In the genomic region with DNA sequence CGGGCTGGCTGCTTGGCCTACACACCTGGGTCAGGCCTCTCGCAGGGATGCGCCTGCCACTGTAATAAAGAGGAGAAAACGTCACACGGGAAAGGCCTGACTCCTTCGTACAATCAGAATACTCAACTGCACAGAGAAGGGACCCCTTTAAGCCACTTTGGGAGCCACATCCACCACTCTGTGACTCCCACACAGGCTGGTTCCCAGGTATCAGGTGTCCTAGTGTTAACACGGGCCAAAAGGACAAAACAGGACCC, we compare ENCODE assay signal across 8 cellular contexts. TPM values are rescaled to one million over a fixed set of nuclear protein-coding genes. Genes with fewer than 3 reads are reported as not detected.
A peak's percentile ranks its signal among the peaks of the same experiment; 100 is the strongest.
DNase-seq lines count a peak whose midpoint lies in the region; ATAC-seq and TF ChIP-seq lines count a peak whose summit lies in the region.

No MANE protein-coding gene starts in this region.

- 54 to 63% methylated on average over 3 to 5 of the region's 7 CpGs for WGBS in gastroesophageal sphincter (ENCODE audit: low coverage in 1 of 2), 2 donors

- H3K27me3 ChIP-seq in gastroesophageal sphincter (no peaks in the 10 kb centered on the region), subcutaneous abdominal adipose tissue (ENCODE audit: control insufficient read depth in 5 of 5, insufficient read depth in 4 of 5, low read length in 5 of 5) (no peaks in the 10 kb centered on the region)

- CTCF ChIA-PET in activated CD8-positive, alpha-beta memory T cell treated with anti-CD3 and anti-CD28 coated beads, Interleukin-2, amount 10 ng/mL, durations not matched to agents 7 days and 5 days (lab: Charles Lee) = interaction anchor here (0.9 to 1.1 kb wide), 2 partner anchors 358 to 487 kb away, joined by 3 to 4 read pairs; a partner anchor contains a TSS
- CTCF ChIA-PET in activated B cell treated with CpG ODN at 0.5 μM for 24 hours (lab: Charles Lee) = interaction anchor here (1.5 kb wide), 1 partner anchor 9 kb away, joined by 3 read pairs; no protein-coding TSS in a partner anchor

- peak overlapping the region; percentile 90 for H3K4me3 Mint-ChIP-seq in activated CD8-positive, alpha-beta memory T cell treated with anti-CD3 and anti-CD28 coated beads, Interleukin-2, amount 10 ng/mL, durations not matched to agents 7 days and 5 days
- peak overlapping the region; percentile 94 for H3K4me3 Mint-ChIP-seq in activated B cell treated with CpG ODN at 0.5 μM for 24 hours

- DNase-seq in activated CD8-positive, alpha-beta memory T cell treated with anti-CD3 and anti-CD28 coated beads, Interleukin-2, amount 10 ng/mL, durations not matched to agents 7 days and 5 days = no peak
- DNase-seq in activated CD8-positive, alpha-beta memory T cell treated with anti-CD3 and anti-CD28 coated beads, Interleukin-2, amount 50 U/mL, for 4 hours = no peak
- DNase-seq in activated B cell treated with CpG ODN at 0.5 μM for 24 hours = no peak
- no peak for DNase-seq in COR-L47 (lab: John Stamatoyannopoulos, UW)

- H3K9me3 ChIP-seq in gastroesophageal sphincter = no peaks in the 10 kb centered on the region
- no peaks in the 10 kb centered on the region for H3K9me3 ChIP-seq in subcutaneous abdominal adipose tissue (ENCODE audit: control insufficient read depth in 5 of 5, low read length in 5 of 5)

- peak overlapping the region; percentile 94 for H3K27ac Mint-ChIP-seq in activated CD8-positive, alpha-beta memory T cell treated with anti-CD3 and anti-CD28 coated beads, Interleukin-2, amount 10 ng/mL, durations not matched to agents 7 days and 5 days
- peak overlapping the region; percentile 98 for H3K27ac Mint-ChIP-seq in activated B cell treated with CpG ODN at 0.5 μM for 24 hours

- H3K4me1 ChIP-seq in gastroesophageal sphincter (peaks cover 0 to 16% (median 0%) of the 10 kb centered on the region in 3 donors), subcutaneous abdominal adipose tissue (ENCODE audit: control insufficient read depth in 5 of 5, insufficient read depth in 5 of 5, low read length in 5 of 5) (peaks cover 0 to 18% (median 14%) of the 10 kb centered on the region in 5 donors)

- peaks cover 18% of the 10 kb centered on the region for H3K4me1 Mint-ChIP-seq in activated CD8-positive, alpha-beta memory T cell treated with anti-CD3 and anti-CD28 coated beads, Interleukin-2, amount 10 ng/mL, durations not matched to agents 7 days and 5 days
- H3K4me1 Mint-ChIP-seq in activated B cell treated with CpG ODN at 0.5 μM for 24 hours = peaks cover 40% of the 10 kb centered on the region

- H3K27me3 Mint-ChIP-seq in activated CD8-positive, alpha-beta memory T cell treated with anti-CD3 and anti-CD28 coated beads, Interleukin-2, amount 10 ng/mL, durations not matched to agents 7 days and 5 days = no peaks in the 10 kb centered on the region
- no peaks in the 10 kb centered on the region for H3K27me3 Mint-ChIP-seq in activated B cell treated with CpG ODN at 0.5 μM for 24 hours

- H3K36me3 ChIP-seq in gastroesophageal sphincter (no peaks in the 10 kb centered on the region), subcutaneous abdominal adipose tissue (ENCODE audit: control insufficient read depth in 5 of 5, insufficient read depth in 5 of 5, low read length in 5 of 5) (no peaks in the 10 kb centered on the region)

- H3K36me3 Mint-ChIP-seq in activated CD8-positive, alpha-beta memory T cell treated with anti-CD3 and anti-CD28 coated beads, Interleukin-2, amount 10 ng/mL, durations not matched to agents 7 days and 5 days = peaks cover 19% of the 10 kb centered on the region
- peaks cover 8% of the 10 kb centered on the region for H3K36me3 Mint-ChIP-seq in activated B cell treated with CpG ODN at 0.5 μM for 24 hours (ENCODE audit: low read depth)

- POLR2A ChIA-PET in activated B cell treated with CpG ODN at 0.5 μM for 24 hours (lab: Charles Lee) = interaction anchor here (1.4 to 4.2 kb wide), 4 partner anchors 9 to 381 kb away, joined by 5 to 108 read pairs (median 12); a partner anchor contains a TSS

- no peak for TF ChIP-seq EP300 in gastroesophageal sphincter (IDR thresholded peaks at IDR 0.05)

- no peak for TF ChIP-seq CTCF in activated B cell treated with CpG ODN at 0.5 μM for 24 hours (IDR thresholded peaks at IDR 0.05)
- TF ChIP-seq CTCF in gastroesophageal sphincter (IDR thresholded peaks at IDR 0.05) = no peak

- intact Hi-C loops in activated B cell treated with CpG ODN at 0.5 μM for 24 hours (cut with micrococcal nuclease) = loop anchor here (5.0 kb wide), 3 partner anchors 1564 to 1899 kb away; a partner anchor contains a TSS

- H3K4me3 ChIP-seq in gastroesophageal sphincter (peak overlapping the region in 1 of 2 donors; percentile 62), subcutaneous abdominal adipose tissue (ENCODE audit: low read depth in 1 of 5, low read length in 5 of 5) (peak overlapping the region; percentile 70 to 94 (median 82))

- H3K27ac ChIP-seq in gastroesophageal sphincter = peak overlapping the region; percentile 85 to 92 (median 90)
- H3K27ac ChIP-seq in subcutaneous abdominal adipose tissue (ENCODE audit: low read depth, low read length) = peak overlapping the region; percentile 56

- peaks cover 8% of the 10 kb centered on the region for H3K9me3 Mint-ChIP-seq in activated CD8-positive, alpha-beta memory T cell treated with anti-CD3 and anti-CD28 coated beads, Interleukin-2, amount 10 ng/mL, durations not matched to agents 7 days and 5 days (ENCODE audit: low read depth)
- no peaks in the 10 kb centered on the region for H3K9me3 Mint-ChIP-seq in activated B cell treated with CpG ODN at 0.5 μM for 24 hours

- no peak for TF ChIP-seq POLR2A in gastroesophageal sphincter (IDR thresholded peaks at IDR 0.05)

- no peak for ATAC-seq in activated CD8-positive, alpha-beta memory T cell treated with anti-CD3 and anti-CD28 coated beads, Interleukin-2, amount 10 ng/mL, durations not matched to agents 7 days and 5 days
- ATAC-seq in activated B cell treated with CpG ODN at 0.5 μM for 24 hours (ENCODE audit: low read depth) = no peak
- no peak for ATAC-seq in gastroesophageal sphincter
- ATAC-seq in HG03095 (IDR thresholded peaks at IDR 0.05; ENCODE audit: unreplicated experiment) = no peak
- no peak for ATAC-seq in HG03469 (IDR thresholded peaks at IDR 0.05; ENCODE audit: unreplicated experiment)

- peak overlapping the region in 3 of 5 donors; percentile 6 to 89 (median 89) for H3K9ac ChIP-seq in subcutaneous abdominal adipose tissue (ENCODE audit: low read length in 5 of 5)

RNA-seq across cellular contexts. Expression of a gene that starts 5.8 kb away (rescaled TPM):
- 10 to 100 TPM; 20.1 to 28.7 TPM for total RNA-seq in activated CD8-positive, alpha-beta memory T cell treated with anti-CD3 and anti-CD28 coated beads, Interleukin-2, amount 10 ng/mL, durations not matched to agents 7 days and 5 days
- total RNA-seq in activated B cell treated with CpG ODN at 0.5 μM for 24 hours (54.4 and 71.6 TPM in 2 replicates), gastroesophageal sphincter (1 to 10 TPM; 2.4 to 9.2 (median 7.5) TPM)
